ENCODE assay signal across 8 cellular contexts in genomic region chr3:39126532-39127071, GRCh38. TPM values are rescaled to one million over a fixed set of nuclear protein-coding genes. Genes with fewer than 3 reads are reported as not detected.
A peak's percentile ranks its signal among the peaks of the same experiment; 100 is the strongest.
DNase-seq lines count a peak whose midpoint lies in the region; ATAC-seq and TF ChIP-seq lines count a peak whose summit lies in the region.

No MANE protein-coding gene starts in this region.

- H3K4me3 Mint-ChIP-seq in endodermal cell (no peak overlapping the region), naive B cell (peak overlapping the region in 6 of 8 donors; percentile 17 to 78 (median 56))

- 64 to 72% methylated on average over 3 to 6 of the region's 6 CpGs for WGBS in endodermal cell (ENCODE audit: insufficient coverage in 1 of 2, insufficient read length in 1 of 2), 2 experiments

- H3K36me3 Mint-ChIP-seq in endodermal cell (ENCODE audit: low read depth) (no peaks in the 10 kb centered on the region), naive B cell (peaks cover 4 to 10% of the 10 kb centered on the region in 2 donors)

- no peaks in the 10 kb centered on the region for H3K9me3 ChIP-seq in endodermal cell (ENCODE audit: control insufficient read depth, low read length)

- no peak overlapping the region for H3K27ac Mint-ChIP-seq in endodermal cell
- peak overlapping the region in 3 of 6 donors; percentile 35 to 82 (median 66) for H3K27ac Mint-ChIP-seq in naive B cell

- TF ChIP-seq CTCF in GM12874 (IDR thresholded peaks at IDR 0.05; ENCODE audit: insufficient read depth, low read depth, low read length) (0 out of 2 replicates have a peak, but pooled peaks have one; percentile 18), endodermal cell (conservative IDR thresholded peaks at IDR 0.05) (peak; percentile 77)

- H3K27me3 Mint-ChIP-seq in endodermal cell (ENCODE audit: insufficient read depth) (no peaks in the 10 kb centered on the region), naive B cell (no peaks in the 10 kb centered on the region)

- H3K4me3 ChIP-seq in endodermal cell (ENCODE audit: low read length): no peak overlapping the region

- H3K27ac ChIP-seq in endodermal cell (ENCODE audit: low read depth, low read length): no peak overlapping the region

- DNase-seq in AML-193 (lab: John Stamatoyannopoulos, UW): peak; percentile 66 to 70
- DNase-seq in RPMI8226: peak; percentile 51
- peak; percentile 89 for DNase-seq in endodermal cell
- no peak for DNase-seq in naive B cell
- DNase-seq in DMS153 treated with DMSO at 0.1 percent for 48 hours (lab: John Stamatoyannopoulos, UW; ENCODE audit: unreplicated experiment): no peak
- no peak for DNase-seq in NCI-H1930 (lab: John Stamatoyannopoulos, UW)

- no peak overlapping the region for H3K9ac ChIP-seq in endodermal cell (ENCODE audit: extremely low read depth, low read length, poor library complexity, severe bottlenecking)

- H3K4me1 ChIP-seq in endodermal cell (ENCODE audit: control insufficient read depth, insufficient read depth, low read length): no peaks in the 10 kb centered on the region

- no peaks in the 10 kb centered on the region for H3K27me3 ChIP-seq in endodermal cell (ENCODE audit: control insufficient read depth, insufficient read depth, low read length, poor library complexity, severe bottlenecking)

- H3K9me3 Mint-ChIP-seq in endodermal cell (no peaks in the 10 kb centered on the region), naive B cell (no peaks in the 10 kb centered on the region)

- no peaks in the 10 kb centered on the region for H3K36me3 ChIP-seq in endodermal cell (ENCODE audit: control insufficient read depth, insufficient read depth, low read length)

- ATAC-seq in naive B cell (ENCODE audit: low read depth in 2 of 2) (peak; percentile 63 to 77), GM21367 (IDR thresholded peaks at IDR 0.05; ENCODE audit: unreplicated experiment) (no peak)

- H3K4me1 Mint-ChIP-seq in endodermal cell (peaks cover 9% of the 10 kb centered on the region), naive B cell (peaks cover 45 to 58% (median 48%) of the 10 kb centered on the region in 3 donors)

RNA-seq across cellular contexts. Expression of gene TTC21A, which starts 19.1 kb away (rescaled TPM):
- total RNA-seq in endodermal cell: 1 to 10 TPM; 5.7 to 5.8 TPM
- 8.1 TPM for polyA plus RNA-seq in endodermal cell (2013, experiment 1 of 2)
- polyA plus RNA-seq in endodermal cell (2013, experiment 2 of 2): 7.0 TPM
- 10 to 100 TPM in 4 of 6 donors, 1 to 10 TPM in 2; 3.8 to 14.8 (median 11.2) TPM for polyA plus RNA-seq in naive B cell (ENCODE audit: low read depth in 6 of 6)

RNA-seq across cellular contexts. Expression of gene GORASP1, which starts 19.2 kb away (rescaled TPM):
- total RNA-seq in endodermal cell: 10 to 100 TPM; 47.4 to 48.9 TPM
- 34.8 TPM for polyA plus RNA-seq in endodermal cell (2013, experiment 1 of 2)
- polyA plus RNA-seq in endodermal cell (2013, experiment 2 of 2): 28.4 TPM
- polyA plus RNA-seq in naive B cell (ENCODE audit: low read depth in 6 of 6): 10 to 100 TPM; 19.7 to 36.7 (median 27.2) TPM

RNA-seq across cellular contexts. Expression of gene CSRNP1, which starts 26.8 kb away (rescaled TPM):
- total RNA-seq in endodermal cell: 10 to 100 TPM in 1 of 2 donors, 1 to 10 TPM in 1; 9.2 to 11.1 TPM
- polyA plus RNA-seq in endodermal cell (2013, experiment 1 of 2): 7.5 TPM
- 8.0 TPM for polyA plus RNA-seq in endodermal cell (2013, experiment 2 of 2)
- polyA plus RNA-seq in naive B cell (ENCODE audit: low read depth in 6 of 6): 10 to 100 TPM; 47.3 to 99.7 (median 64.4) TPM

Comparison
In these comparisons a context has a peak if more than half of its experiments do, and no peak if none do; other contexts are left out.
1. DNase-seq: peak in AML-193 (2 of 2), RPMI8226 (single experiment) and endodermal cell (single experiment); none in naive B cell (single experiment), DMS153 treated with DMSO at 0.1 percent for 48 hours (single experiment) and NCI-H1930 (0 of 2).